6 cellular contexts compared by ENCODE assay signal in genomic region chr1:30165116-30165515, GRCh38.
"Had no signal": no experiment of that assay in that cellular context is flagged by ENCODE, and none has a peak within 500 bp of the region (broad histone marks: within the 10 kb centered on the region; RNA-seq: fewer than 3 reads in every experiment).

No MANE protein-coding gene starts in this region.

- DNase-seq: IMR-90, KBM-7, KG1 had no signal

- H3K4me2 ChIP-seq: KMS-11 had no signal

- H3K27ac ChIP-seq: HL-60, KMS-11 had no signal

- H3K9ac ChIP-seq: KMS-11 had no signal

- FAIRE-seq: HTR-8/SVneo had no signal
